In the genomic region with DNA sequence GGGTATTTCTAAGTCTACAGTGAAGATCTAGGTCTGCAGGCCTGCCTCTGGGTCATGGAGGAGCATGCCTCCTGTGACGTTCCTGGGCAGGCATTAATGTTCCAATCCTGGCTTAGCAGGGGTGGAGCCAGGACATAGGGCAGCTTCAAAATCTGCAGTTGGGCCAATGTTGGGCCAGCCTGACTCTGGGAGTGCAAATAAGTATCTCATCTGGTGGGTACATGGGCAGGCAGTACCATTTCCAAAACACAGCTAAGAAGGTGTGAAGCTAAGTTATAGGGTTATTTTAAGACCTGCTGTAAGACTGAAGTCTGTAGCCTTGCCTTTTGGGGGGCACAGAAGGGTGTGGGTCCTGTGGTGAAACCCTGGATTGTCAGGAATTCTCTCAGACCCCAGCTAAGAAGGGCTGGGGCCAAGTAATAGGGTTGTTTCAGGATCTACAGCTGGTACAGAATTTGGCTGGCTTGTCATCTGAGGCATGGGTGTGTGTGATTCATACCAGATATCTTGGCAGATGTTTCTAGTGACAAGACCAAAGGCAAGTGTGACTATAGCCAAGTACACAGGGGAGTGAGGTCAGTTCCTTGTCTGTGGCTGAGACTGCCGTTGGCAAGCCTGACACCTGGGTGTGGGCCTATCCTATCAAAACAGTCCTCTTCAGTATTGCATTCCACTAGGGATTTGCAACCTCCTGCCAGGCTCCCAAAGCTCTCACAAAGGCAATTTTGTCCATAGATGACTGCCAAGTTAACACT, we compare ENCODE assay signal across 18 cellular contexts.
A peak's percentile ranks its signal among the peaks of the same experiment; 100 is the strongest.
DNase-seq lines count a peak whose midpoint lies in the region; ATAC-seq, FAIRE-seq and TF ChIP-seq lines count a peak whose summit lies in the region.
"Had no signal": no experiment of that assay in that cellular context is flagged by ENCODE, and none has a peak within 500 bp of the region (broad histone marks: within the 10 kb centered on the region; RNA-seq: fewer than 3 reads in every experiment).

No MANE protein-coding gene starts in this region.

- no peaks in the 10 kb centered on the region for H3K9me2 ChIP-seq in GM23248 (ENCODE audit: insufficient read depth)

- H3K36me3 ChIP-seq in GM23248 (ENCODE audit: low read depth) (no peaks in the 10 kb centered on the region), MG63 (no peaks in the 10 kb centered on the region), bronchial epithelial cell (ENCODE audit: control insufficient read depth, insufficient read depth, low read length) (no peaks in the 10 kb centered on the region), keratinocyte (ENCODE audit: control insufficient read depth in 2 of 2, extremely low read depth in 1 of 2, insufficient read depth in 2 of 2, low read length in 2 of 2) (no peaks in the 10 kb centered on the region)
- H3K36me3 ChIP-seq: BE2C, breast epithelium, prostate gland, SJCRH30, tibial artery had no signal

- no peak overlapping the region for H3K4me2 ChIP-seq in GM23248 (ENCODE audit: unreplicated experiment)
- no peak overlapping the region for H3K4me2 ChIP-seq in keratinocyte (ENCODE audit: control insufficient read depth, extremely low read depth, insufficient read depth, low read depth, low read length)

- H3K79me2 ChIP-seq in GM23248 (ENCODE audit: insufficient read depth) = no peaks in the 10 kb centered on the region
- no peaks in the 10 kb centered on the region for H3K79me2 ChIP-seq in keratinocyte (ENCODE audit: control insufficient read depth, insufficient read depth, low read length)

- TF ChIP-seq CTCF in bronchial epithelial cell (IDR thresholded peaks at IDR 0.05; ENCODE audit: insufficient read depth, low read length, severe bottlenecking) (no peak), keratinocyte (optimal IDR thresholded peaks at IDR 0.05 in 1 of 3, IDR thresholded peaks at IDR 0.05 in 1 of 3, conservative IDR thresholded peaks at IDR 0.05 in 1 of 3; ENCODE audit: extremely low read depth in 1 of 3, insufficient read depth in 2 of 3, low read length in 3 of 3) (no peak)

- H3K27ac ChIP-seq in GM23248 (no peak overlapping the region), keratinocyte (ENCODE audit: control insufficient read depth, insufficient read depth, low read length) (no peak overlapping the region)
- H3K27ac ChIP-seq: breast epithelium, prostate gland, SJCRH30, tibial artery had no signal

- H3K9ac ChIP-seq in GM23248 (no peak overlapping the region), keratinocyte (ENCODE audit: control insufficient read depth, extremely low read depth, insufficient read depth, low read length) (no peak overlapping the region)

- H3K9me1 ChIP-seq in keratinocyte (ENCODE audit: control insufficient read depth, extremely low read depth, insufficient read depth, low read length) = no peaks in the 10 kb centered on the region

- no peak for ATAC-seq in GM19023 (IDR thresholded peaks at IDR 0.05; ENCODE audit: unreplicated experiment)
- ATAC-seq: naive thymus-derived CD8-positive, alpha-beta T cell had no signal

- no peaks in the 10 kb centered on the region for H3F3A ChIP-seq in GM23248 (ENCODE audit: insufficient read depth)

- H2AFZ ChIP-seq in GM23248 (no peak overlapping the region), keratinocyte (ENCODE audit: control insufficient read depth, low read length) (no peak overlapping the region)

- DNase-seq in GM23248 (peak; percentile 42), MG63 (peak; percentile 98), bronchial epithelial cell (ENCODE audit: low read depth) (peak; percentile 57), keratinocyte (ENCODE audit: low read depth, low spot score) (peak; percentile 7), NCI-H2171 (lab: John Stamatoyannopoulos, UW) (no peak), COLO668 (lab: John Stamatoyannopoulos, UW; ENCODE audit: unreplicated experiment) (no peak), COR-L47 (lab: John Stamatoyannopoulos, UW) (no peak)
- DNase-seq: activated naive CD4-positive, alpha-beta T cell treated with anti-CD3 and anti-CD28 coated beads for 36 hours; BE2C; effector CD8-positive, alpha-beta T cell; MV-4-11; naive thymus-derived CD8-positive, alpha-beta T cell; NK-92 treated with Interleukin-12 subunit alpha and Interleukin-12 subunit beta, amount 100 ng/mL, for 24 hours; SJCRH30; tibial artery had no signal

- dilution Hi-C loops in keratinocyte (cut with MboI; ENCODE audit: extremely low pct_ligation_motif_present, low sequenced_read_pairs) = no loop called here

- in situ Hi-C loops in GM23248 (cut with MboI) = no loop called here

- no peak for FAIRE-seq in bronchial epithelial cell (lab: Jason Lieb, UNC)
- FAIRE-seq in keratinocyte (lab: Jason Lieb, UNC) = peak; percentile 83

- H3K27me3 ChIP-seq in GM23248 (replicated peaks; ENCODE audit: insufficient read depth) (no peaks in the 10 kb centered on the region), MG63 (no peaks in the 10 kb centered on the region), bronchial epithelial cell (ENCODE audit: control insufficient read depth, insufficient read depth, low read length) (no peaks in the 10 kb centered on the region), keratinocyte (ENCODE audit: control insufficient read depth, extremely low read depth, insufficient read depth, low read length) (no peaks in the 10 kb centered on the region)
- H3K27me3 ChIP-seq: BE2C, breast epithelium, SJCRH30, tibial artery had no signal

- no peaks in the 10 kb centered on the region for H3K9me3 ChIP-seq in GM23248 (ENCODE audit: low read depth)
- peaks cover 6% of the 10 kb centered on the region; the same call in 1 of the 2 replicates for H3K9me3 ChIP-seq in MG63
- no peaks in the 10 kb centered on the region for H3K9me3 ChIP-seq in keratinocyte (ENCODE audit: control insufficient read depth, low read depth, low read length)
- H3K9me3 ChIP-seq: BE2C, prostate gland, SJCRH30 had no signal

- no peak overlapping the region for H3K4me3 ChIP-seq in GM23248
- no peak overlapping the region for H3K4me3 ChIP-seq in MG63
- H3K4me3 ChIP-seq in bronchial epithelial cell (ENCODE audit: low read depth, low read length) = no peak overlapping the region
- H3K4me3 ChIP-seq in keratinocyte (ENCODE audit: control insufficient read depth in 2 of 3, extremely low read depth in 1 of 3, insufficient read depth in 2 of 3, low read depth in 1 of 3, low read length in 3 of 3) = no peak overlapping the region
- H3K4me3 ChIP-seq: breast epithelium, prostate gland, SJCRH30, tibial artery had no signal

- 21 to 25% methylated on average over 2 of the region's 2 CpGs for WGBS in GM23248 (ENCODE audit: low coverage in 1 of 2, low lambda C conversion rate in 2 of 2, missing lambda C conversion rate in 2 of 2), 2 experiments

- no peaks in the 10 kb centered on the region for H3K4me1 ChIP-seq in GM23248 (ENCODE audit: insufficient read depth)
- H3K4me1 ChIP-seq in keratinocyte (ENCODE audit: control insufficient read depth, extremely low read depth, insufficient read depth, low read length) = no peaks in the 10 kb centered on the region
- H3K4me1 ChIP-seq: BE2C, breast epithelium, prostate gland, SJCRH30 had no signal

- H4K20me1 ChIP-seq in GM23248 (ENCODE audit: insufficient read depth) = no peaks in the 10 kb centered on the region
- no peaks in the 10 kb centered on the region for H4K20me1 ChIP-seq in keratinocyte (ENCODE audit: control insufficient read depth, extremely low read depth, insufficient read depth, low read length)

Comparison
In these comparisons a context has a peak if more than half of its experiments do, and no peak if none do; other contexts are left out.
1. DNase-seq: peak in GM23248 (single experiment), MG63 (single experiment), bronchial epithelial cell (single experiment) and keratinocyte (single experiment); none in NCI-H2171 (single experiment), COLO668 (single experiment) and COR-L47 (single experiment).